Comparison of ENCODE assay signal across 13 cellular contexts in genomic region chr2:64838817-64839216, GRCh38.
DNase-seq lines count a peak whose midpoint lies in the region; ATAC-seq, FAIRE-seq and TF ChIP-seq lines count a peak whose summit lies in the region.
"Had no signal": no experiment of that assay in that cellular context is flagged by ENCODE, and none has a peak within 500 bp of the region (broad histone marks: within the 10 kb centered on the region; RNA-seq: fewer than 3 reads in every experiment).

No MANE protein-coding gene starts in this region.

- TF ChIP-seq CTCF in left ventricle myocardium inferior (IDR thresholded peaks at IDR 0.05; ENCODE audit: borderline replicate concordance) (no peak), kidney epithelial cell (IDR thresholded peaks at IDR 0.05; ENCODE audit: insufficient read depth, low read length, poor library complexity, severe bottlenecking) (no peak), Caco-2 (IDR thresholded peaks at IDR 0.05; ENCODE audit: insufficient read depth in 1 of 2, low read depth in 1 of 2, low read length in 1 of 2, severe bottlenecking in 1 of 2, unreplicated experiment in 1 of 2) (no peak), neural progenitor cell (IDR thresholded peaks at IDR 0.05) (no peak)

- no peaks in the 10 kb centered on the region for H3K36me3 ChIP-seq in left ventricle myocardium inferior
- H3K36me3 ChIP-seq in adipocyte (ENCODE audit: control insufficient read depth, insufficient read depth, low read length, severe bottlenecking), result no peaks in the 10 kb centered on the region
- H3K36me3 ChIP-seq in kidney epithelial cell (ENCODE audit: control insufficient read depth, insufficient read depth, low read length), result no peaks in the 10 kb centered on the region
- H3K36me3 ChIP-seq in Caco-2 (ENCODE audit: control insufficient read depth, insufficient read depth, low read length), result no peaks in the 10 kb centered on the region
- H3K36me3 ChIP-seq in neural progenitor cell, result no peaks in the 10 kb centered on the region
- H3K36me3 ChIP-seq: tibial artery had no signal

- H3K9me3 Mint-ChIP-seq in Caco-2 (ENCODE audit: unreplicated experiment) (no peaks in the 10 kb centered on the region), neural progenitor cell (no peaks in the 10 kb centered on the region)
- H3K9me3 Mint-ChIP-seq: activated naive CD4-positive, alpha-beta T cell treated with anti-CD3 and anti-CD28 coated beads, Interleukin-2, amount 50 U/mL, for 24 hours had no signal

- no TSS peak for BruUV-seq in Caco-2 (replicated peaks; lab: Mats Ljungman, UMichigan)

- H3K4me1 Mint-ChIP-seq in Caco-2 (ENCODE audit: low read depth, unreplicated experiment) (peaks cover 12% of the 10 kb centered on the region), neural progenitor cell (peaks cover 18% of the 10 kb centered on the region)

- H3K9ac ChIP-seq in adipocyte (ENCODE audit: low read length) (peak overlapping the region; percentile 79), neural progenitor cell (no peak overlapping the region)

- no peaks in the 10 kb centered on the region for H3K9me3 ChIP-seq in left ventricle myocardium inferior (replicated peaks)
- H3K9me3 ChIP-seq in adipocyte (ENCODE audit: control insufficient read depth, low read length), result no peaks in the 10 kb centered on the region
- no peaks in the 10 kb centered on the region for H3K9me3 ChIP-seq in Caco-2
- no peaks in the 10 kb centered on the region for H3K9me3 ChIP-seq in neural progenitor cell (ENCODE audit: low read depth)
- H3K9me3 ChIP-seq: tibial artery had no signal

- no peak for FAIRE-seq in urothelium cell line (lab: Jason Lieb, UNC)
- FAIRE-seq: A204.1 had no signal

- H3K36me3 Mint-ChIP-seq in Caco-2 (ENCODE audit: insufficient read depth, unreplicated experiment) (no peaks in the 10 kb centered on the region), neural progenitor cell (no peaks in the 10 kb centered on the region)
- H3K36me3 Mint-ChIP-seq: activated naive CD4-positive, alpha-beta T cell treated with anti-CD3 and anti-CD28 coated beads, Interleukin-2, amount 50 U/mL, for 24 hours had no signal

- no peak for DNase-seq in Right ventricle myocardium superior
- DNase-seq in left ventricle myocardium inferior, result no peak
- peak; percentile 76 for DNase-seq in adipocyte (ENCODE audit: low read depth)
- peak; percentile 90 for DNase-seq in kidney epithelial cell (ENCODE audit: low read depth)
- DNase-seq in urothelium cell line (ENCODE audit: low spot score), result peak; percentile 94
- DNase-seq in Caco-2, result no peak
- no peak for DNase-seq in neural progenitor cell (ENCODE audit: low spot score)
- DNase-seq in stimulated activated CD4-positive, alpha-beta T cell treated with anti-CD3 and anti-CD28 coated beads, Interleukin-1b, Interleukin-23, amount 100 ng/mL, for 48 hours, result no peak
- DNase-seq: NCI-H187 treated with DMSO at 0.1 percent for 48 hours, T-helper 17 cell had no signal

- H3K27me3 Mint-ChIP-seq in Caco-2 (ENCODE audit: insufficient read depth, unreplicated experiment), result no peaks in the 10 kb centered on the region
- H3K27me3 Mint-ChIP-seq in neural progenitor cell (ENCODE audit: insufficient read depth, low read depth), result peaks cover 4% of the 10 kb centered on the region
- H3K27me3 Mint-ChIP-seq: activated naive CD4-positive, alpha-beta T cell treated with anti-CD3 and anti-CD28 coated beads, Interleukin-2, amount 50 U/mL, for 24 hours had no signal

- H4K20me1 ChIP-seq in neural progenitor cell (ENCODE audit: low read depth), result no peaks in the 10 kb centered on the region

- no peak overlapping the region for H3K4me2 ChIP-seq in neural progenitor cell

- H3K4me3 Mint-ChIP-seq in Caco-2 (ENCODE audit: unreplicated experiment), result no peak overlapping the region
- H3K4me3 Mint-ChIP-seq in neural progenitor cell, result no peak overlapping the region
- H3K4me3 Mint-ChIP-seq: activated naive CD4-positive, alpha-beta T cell treated with anti-CD3 and anti-CD28 coated beads, Interleukin-2, amount 50 U/mL, for 24 hours; T-helper 17 cell had no signal

- H3K4me1 ChIP-seq in left ventricle myocardium inferior, result peaks cover 8% of the 10 kb centered on the region
- H3K4me1 ChIP-seq in adipocyte (ENCODE audit: control insufficient read depth, insufficient read depth, low read length), result peaks cover 51% of the 10 kb centered on the region
- no peaks in the 10 kb centered on the region for H3K4me1 ChIP-seq in Caco-2
- H3K4me1 ChIP-seq in neural progenitor cell, result peaks cover 28% of the 10 kb centered on the region

- no peaks in the 10 kb centered on the region for H3K79me2 ChIP-seq in neural progenitor cell (ENCODE audit: low read depth)

- CTCF ChIA-PET in Caco-2 (lab: Charles Lee), result interaction anchor here (0.6 to 0.7 kb wide), 2 partner anchors 41 to 88 kb away, joined by 3 read pairs; no protein-coding TSS in a partner anchor

- POLR2A ChIA-PET in Caco-2 (lab: Charles Lee), result interaction anchor here (0.5 kb wide), 1 partner anchor 11 kb away, joined by 3 read pairs; no protein-coding TSS in a partner anchor

- H3K27ac Mint-ChIP-seq in Caco-2 (ENCODE audit: unreplicated experiment), result no peak overlapping the region
- no peak overlapping the region for H3K27ac Mint-ChIP-seq in neural progenitor cell
- H3K27ac Mint-ChIP-seq: activated naive CD4-positive, alpha-beta T cell treated with anti-CD3 and anti-CD28 coated beads, Interleukin-2, amount 50 U/mL, for 24 hours; T-helper 17 cell had no signal

- peak; percentile 21 for ATAC-seq in Right ventricle myocardium superior (ENCODE audit: poor library complexity)
- ATAC-seq: T-helper 17 cell had no signal

- no peaks in the 10 kb centered on the region for H3K27me3 ChIP-seq in left ventricle myocardium inferior (ENCODE audit: low read depth)
- no peaks in the 10 kb centered on the region for H3K27me3 ChIP-seq in adipocyte (replicated peaks; ENCODE audit: control insufficient read depth, insufficient read depth, low read length)
- no peaks in the 10 kb centered on the region for H3K27me3 ChIP-seq in kidney epithelial cell (ENCODE audit: control insufficient read depth, insufficient read depth, low read length)
- no peaks in the 10 kb centered on the region for H3K27me3 ChIP-seq in Caco-2 (replicated peaks; ENCODE audit: control insufficient read depth, insufficient read depth, low read length)
- no peaks in the 10 kb centered on the region for H3K27me3 ChIP-seq in neural progenitor cell
- H3K27me3 ChIP-seq: tibial artery had no signal

- H3K4me3 ChIP-seq in left ventricle myocardium inferior, result no peak overlapping the region
- H3K4me3 ChIP-seq in adipocyte (ENCODE audit: low read length), result no peak overlapping the region
- no peak overlapping the region for H3K4me3 ChIP-seq in kidney epithelial cell (ENCODE audit: low read depth, low read length)
- H3K4me3 ChIP-seq in Caco-2 (ENCODE audit: low read depth, low read length), result no peak overlapping the region
- H3K4me3 ChIP-seq in neural progenitor cell, result no peak overlapping the region
- H3K4me3 ChIP-seq: tibial artery had no signal

- H3K27ac ChIP-seq in left ventricle myocardium inferior (replicated peaks) (no peak overlapping the region), neural progenitor cell (no peak overlapping the region)

- intact Hi-C loops in Right ventricle myocardium superior (cut with DNase I), result no loop called here
- intact Hi-C loops in left ventricle myocardium inferior (cut with micrococcal nuclease), result no loop called here
- intact Hi-C loops in Caco-2 (cut with micrococcal nuclease; ENCODE audit: unreplicated experiment), result no loop called here

- no peak overlapping the region for H2AFZ ChIP-seq in neural progenitor cell (replicated peaks)

- peaks cover 29% of the 10 kb centered on the region for H3F3A ChIP-seq in neural progenitor cell (ENCODE audit: low read depth)

Comparison
In these comparisons a context has a peak if more than half of its experiments do, and no peak if none do; other contexts are left out.
1. DNase-seq: peak in adipocyte (single experiment), kidney epithelial cell (single experiment) and urothelium cell line (single experiment); none in Right ventricle myocardium superior (single experiment), left ventricle myocardium inferior (single experiment), Caco-2 (0 of 2), neural progenitor cell (single experiment) and stimulated activated CD4-positive, alpha-beta T cell treated with anti-CD3 and anti-CD28 coated beads, Interleukin-1b, Interleukin-23, amount 100 ng/mL, for 48 hours (single experiment).